1 cellular context compared by ENCODE assay signal in the genomic region with DNA sequence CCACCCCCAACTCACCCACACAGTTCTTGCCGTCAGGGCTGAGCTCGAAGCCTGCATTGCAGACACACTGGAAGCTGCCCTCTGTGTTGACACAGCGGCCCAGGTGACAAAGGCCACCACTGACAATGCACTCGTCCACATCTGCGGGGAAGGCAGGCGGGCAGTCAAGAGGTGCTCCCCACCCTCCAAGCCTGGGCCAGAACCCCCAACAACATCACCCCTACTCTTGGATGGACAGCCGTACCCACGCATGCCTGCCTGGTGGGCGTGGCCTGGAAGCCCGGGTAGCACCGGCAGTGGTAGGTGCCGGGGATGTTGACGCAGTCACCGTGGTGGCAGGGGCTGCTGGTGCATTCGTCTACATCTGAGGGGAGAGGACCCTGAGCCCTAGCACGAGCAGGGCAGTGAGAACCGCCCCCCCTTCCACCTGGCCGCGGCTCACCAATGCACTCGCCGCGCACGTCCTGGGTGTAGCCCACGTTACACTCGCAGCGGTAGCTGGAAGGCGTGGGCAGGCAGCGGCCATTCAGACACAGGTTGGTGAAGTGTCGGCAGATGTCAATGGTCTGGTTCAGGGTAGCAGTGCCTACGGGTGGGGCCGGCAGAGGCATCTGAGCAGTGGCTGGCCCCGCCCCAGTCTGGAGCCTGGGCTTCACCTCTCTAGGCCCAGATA.
TF ChIP-seq lines count a peak whose summit lies in the region.

No MANE protein-coding gene starts in this region.

TF ChIP-seq in HepG2, 621 proteins besides CTCF, POLR2A, EP300 and RAD21 (continued from another document and continues in another):
- TF ChIP-seq, protein P1, sequence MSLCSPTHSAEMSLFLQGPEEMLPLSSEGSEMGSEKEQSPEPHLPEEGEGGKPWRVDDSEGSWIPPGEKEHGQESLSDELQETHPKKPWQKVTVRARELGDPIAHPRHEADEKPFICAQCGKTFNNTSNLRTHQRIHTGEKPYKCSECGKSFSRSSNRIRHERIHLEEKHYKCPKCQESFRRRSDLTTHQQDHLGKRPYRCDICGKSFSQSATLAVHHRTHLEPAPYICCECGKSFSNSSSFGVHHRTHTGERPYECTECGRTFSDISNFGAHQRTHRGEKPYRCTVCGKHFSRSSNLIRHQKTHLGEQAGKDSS (CRISPR knock-in tag; IDR thresholded peaks at IDR 0.05; ENCODE audit: borderline replicate concordance, low read depth), result no peak
- TF ChIP-seq ZNF17 (CRISPR knock-in tag; IDR thresholded peaks at IDR 0.05) (no peak), RNF2 (conservative IDR thresholded peaks at IDR 0.05; ENCODE audit: low read depth) (no peak), ZNF674 (CRISPR knock-in tag; IDR thresholded peaks at IDR 0.05; ENCODE audit: low read depth) (no peak), MZF1 (CRISPR knock-in tag; IDR thresholded peaks at IDR 0.05; ENCODE audit: borderline replicate concordance) (no peak), ZBTB8A (CRISPR knock-in tag; IDR thresholded peaks at IDR 0.05; ENCODE audit: borderline replicate concordance, low read depth) (no peak), GTF3A (CRISPR knock-in tag; conservative IDR thresholded peaks at IDR 0.05) (no peak), ZNF788 (CRISPR knock-in tag; IDR thresholded peaks at IDR 0.05; ENCODE audit: borderline replicate concordance) (no peak), POLR2AphosphoS2 (IDR thresholded peaks at IDR 0.05; ENCODE audit: low read depth, low read length) (no peak), HNRNPL (IDR thresholded peaks at IDR 0.05; ENCODE audit: low read depth, low read length) (peak; percentile 72), PHF21A (CRISPR knock-in tag; IDR thresholded peaks at IDR 0.05) (no peak), HNRNPLL (IDR thresholded peaks at IDR 0.05; ENCODE audit: low read depth, low read length, poor library complexity, severe bottlenecking) (no peak), KLF9 (CRISPR knock-in tag; IDR thresholded peaks at IDR 0.05; ENCODE audit: low read depth) (no peak), ZKSCAN1 (IDR thresholded peaks at IDR 0.05; ENCODE audit: low read length) (no peak), ZNF619 (CRISPR knock-in tag; IDR thresholded peaks at IDR 0.05) (0 out of 2 replicates have a peak, but pooled peaks have one; percentile 42), NFYB (CRISPR knock-in tag; IDR thresholded peaks at IDR 0.05) (no peak), KDM5B (CRISPR knock-in tag; IDR thresholded peaks at IDR 0.05; ENCODE audit: borderline replicate concordance) (peak; percentile 41; the same call in 1 of the 2 replicates), FOXA1 (IDR thresholded peaks at IDR 0.05) (no peak), FOXA1 (CRISPR knock-in tag; IDR thresholded peaks at IDR 0.05) (peak; percentile 95), TOPORS (CRISPR knock-in tag; IDR thresholded peaks at IDR 0.05) (no peak), ZFP36L2 (CRISPR knock-in tag; IDR thresholded peaks at IDR 0.05) (no peak), TBX2 (CRISPR knock-in tag; IDR thresholded peaks at IDR 0.05; ENCODE audit: borderline replicate concordance) (peak; percentile 24; the same call in 1 of the 2 replicates), MEIS1 (CRISPR knock-in tag; IDR thresholded peaks at IDR 0.05; ENCODE audit: borderline replicate concordance) (no peak), ARNT (IDR thresholded peaks at IDR 0.05) (no peak), ATF7 (IDR thresholded peaks at IDR 0.05) (no peak), ATF7 (CRISPR knock-in tag; IDR thresholded peaks at IDR 0.05) (no peak), PAWR (CRISPR knock-in tag; IDR thresholded peaks at IDR 0.05; ENCODE audit: borderline replicate concordance) (no peak), SYNCRIP (IDR thresholded peaks at IDR 0.05; ENCODE audit: insufficient read depth, low read depth, low read length) (no peak), CHCHD3 (CRISPR knock-in tag; IDR thresholded peaks at IDR 0.05) (no peak)
- TF ChIP-seq, protein P2, sequence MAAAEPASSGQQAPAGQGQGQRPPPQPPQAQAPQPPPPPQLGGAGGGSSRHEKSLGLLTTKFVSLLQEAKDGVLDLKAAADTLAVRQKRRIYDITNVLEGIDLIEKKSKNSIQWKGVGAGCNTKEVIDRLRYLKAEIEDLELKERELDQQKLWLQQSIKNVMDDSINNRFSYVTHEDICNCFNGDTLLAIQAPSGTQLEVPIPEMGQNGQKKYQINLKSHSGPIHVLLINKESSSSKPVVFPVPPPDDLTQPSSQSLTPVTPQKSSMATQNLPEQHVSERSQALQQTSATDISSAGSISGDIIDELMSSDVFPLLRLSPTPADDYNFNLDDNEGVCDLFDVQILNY (CRISPR knock-in tag; conservative IDR thresholded peaks at IDR 0.05), result no peak
- TF ChIP-seq, protein P3, sequence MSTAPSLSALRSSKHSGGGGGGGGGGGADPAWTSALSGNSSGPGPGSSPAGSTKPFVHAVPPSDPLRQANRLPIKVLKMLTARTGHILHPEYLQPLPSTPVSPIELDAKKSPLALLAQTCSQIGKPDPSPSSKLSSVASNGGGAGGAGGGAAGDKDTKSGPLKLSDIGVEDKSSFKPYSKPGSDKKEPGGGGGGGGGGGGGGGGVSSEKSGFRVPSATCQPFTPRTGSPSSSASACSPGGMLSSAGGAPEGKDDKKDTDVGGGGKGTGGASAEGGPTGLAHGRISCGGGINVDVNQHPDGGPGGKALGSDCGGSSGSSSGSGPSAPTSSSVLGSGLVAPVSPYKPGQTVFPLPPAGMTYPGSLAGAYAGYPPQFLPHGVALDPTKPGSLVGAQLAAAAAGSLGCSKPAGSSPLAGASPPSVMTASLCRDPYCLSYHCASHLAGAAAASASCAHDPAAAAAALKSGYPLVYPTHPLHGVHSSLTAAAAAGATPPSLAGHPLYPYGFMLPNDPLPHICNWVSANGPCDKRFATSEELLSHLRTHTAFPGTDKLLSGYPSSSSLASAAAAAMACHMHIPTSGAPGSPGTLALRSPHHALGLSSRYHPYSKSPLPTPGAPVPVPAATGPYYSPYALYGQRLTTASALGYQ (CRISPR knock-in tag; IDR thresholded peaks at IDR 0.05), result no peak
- TF ChIP-seq, protein P4, sequence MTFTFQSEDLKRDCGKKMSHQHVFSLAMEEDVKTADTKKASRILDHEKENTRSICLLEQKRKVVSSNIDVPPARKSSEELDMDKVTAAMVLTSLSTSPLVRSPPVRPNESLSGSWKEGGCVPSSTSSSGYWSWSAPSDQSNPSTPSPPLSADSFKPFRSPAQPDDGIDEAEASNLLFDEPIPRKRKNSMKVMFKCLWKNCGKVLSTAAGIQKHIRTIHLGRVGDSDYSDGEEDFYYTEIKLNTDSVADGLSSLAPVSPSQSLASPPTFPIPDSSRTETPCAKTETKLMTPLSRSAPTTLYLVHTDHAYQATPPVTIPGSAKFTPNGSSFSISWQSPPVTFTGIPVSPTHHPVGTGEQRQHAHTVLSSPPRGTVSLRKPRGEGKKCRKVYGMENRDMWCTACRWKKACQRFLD (CRISPR knock-in tag; IDR thresholded peaks at IDR 0.05; ENCODE audit: borderline replicate concordance), result no peak
- TF ChIP-seq, protein P5, sequence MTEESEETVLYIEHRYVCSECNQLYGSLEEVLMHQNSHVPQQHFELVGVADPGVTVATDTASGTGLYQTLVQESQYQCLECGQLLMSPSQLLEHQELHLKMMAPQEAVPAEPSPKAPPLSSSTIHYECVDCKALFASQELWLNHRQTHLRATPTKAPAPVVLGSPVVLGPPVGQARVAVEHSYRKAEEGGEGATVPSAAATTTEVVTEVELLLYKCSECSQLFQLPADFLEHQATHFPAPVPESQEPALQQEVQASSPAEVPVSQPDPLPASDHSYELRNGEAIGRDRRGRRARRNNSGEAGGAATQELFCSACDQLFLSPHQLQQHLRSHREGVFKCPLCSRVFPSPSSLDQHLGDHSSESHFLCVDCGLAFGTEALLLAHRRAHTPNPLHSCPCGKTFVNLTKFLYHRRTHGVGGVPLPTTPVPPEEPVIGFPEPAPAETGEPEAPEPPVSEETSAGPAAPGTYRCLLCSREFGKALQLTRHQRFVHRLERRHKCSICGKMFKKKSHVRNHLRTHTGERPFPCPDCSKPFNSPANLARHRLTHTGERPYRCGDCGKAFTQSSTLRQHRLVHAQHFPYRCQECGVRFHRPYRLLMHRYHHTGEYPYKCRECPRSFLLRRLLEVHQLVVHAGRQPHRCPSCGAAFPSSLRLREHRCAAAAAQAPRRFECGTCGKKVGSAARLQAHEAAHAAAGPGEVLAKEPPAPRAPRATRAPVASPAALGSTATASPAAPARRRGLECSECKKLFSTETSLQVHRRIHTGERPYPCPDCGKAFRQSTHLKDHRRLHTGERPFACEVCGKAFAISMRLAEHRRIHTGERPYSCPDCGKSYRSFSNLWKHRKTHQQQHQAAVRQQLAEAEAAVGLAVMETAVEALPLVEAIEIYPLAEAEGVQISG (CRISPR knock-in tag; IDR thresholded peaks at IDR 0.05), result no peak
- TF ChIP-seq, protein P6, sequence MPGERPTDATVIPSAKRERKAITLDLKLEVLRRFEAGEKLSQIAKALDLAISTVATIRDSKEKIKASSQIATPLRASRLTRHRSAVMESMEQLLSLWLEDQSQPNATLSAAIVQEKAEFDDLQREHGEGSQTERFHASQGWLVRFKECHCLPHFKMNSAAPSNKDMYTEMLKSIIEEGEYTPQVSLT (CRISPR knock-in tag; IDR thresholded peaks at IDR 0.05; ENCODE audit: borderline replicate concordance, low read depth), result no peak
- TF ChIP-seq, protein P7, sequence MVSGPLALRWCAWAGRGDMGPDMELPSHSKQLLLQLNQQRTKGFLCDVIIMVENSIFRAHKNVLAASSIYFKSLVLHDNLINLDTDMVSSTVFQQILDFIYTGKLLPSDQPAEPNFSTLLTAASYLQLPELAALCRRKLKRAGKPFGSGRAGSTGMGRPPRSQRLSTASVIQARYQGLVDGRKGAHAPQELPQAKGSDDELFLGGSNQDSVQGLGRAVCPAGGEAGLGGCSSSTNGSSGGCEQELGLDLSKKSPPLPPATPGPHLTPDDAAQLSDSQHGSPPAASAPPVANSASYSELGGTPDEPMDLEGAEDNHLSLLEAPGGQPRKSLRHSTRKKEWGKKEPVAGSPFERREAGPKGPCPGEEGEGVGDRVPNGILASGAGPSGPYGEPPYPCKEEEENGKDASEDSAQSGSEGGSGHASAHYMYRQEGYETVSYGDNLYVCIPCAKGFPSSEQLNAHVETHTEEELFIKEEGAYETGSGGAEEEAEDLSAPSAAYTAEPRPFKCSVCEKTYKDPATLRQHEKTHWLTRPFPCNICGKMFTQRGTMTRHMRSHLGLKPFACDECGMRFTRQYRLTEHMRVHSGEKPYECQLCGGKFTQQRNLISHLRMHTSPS (CRISPR knock-in tag; IDR thresholded peaks at IDR 0.05; ENCODE audit: low read depth), result no peak; the same call in 1 of the 2 replicates
- TF ChIP-seq, protein P8, sequence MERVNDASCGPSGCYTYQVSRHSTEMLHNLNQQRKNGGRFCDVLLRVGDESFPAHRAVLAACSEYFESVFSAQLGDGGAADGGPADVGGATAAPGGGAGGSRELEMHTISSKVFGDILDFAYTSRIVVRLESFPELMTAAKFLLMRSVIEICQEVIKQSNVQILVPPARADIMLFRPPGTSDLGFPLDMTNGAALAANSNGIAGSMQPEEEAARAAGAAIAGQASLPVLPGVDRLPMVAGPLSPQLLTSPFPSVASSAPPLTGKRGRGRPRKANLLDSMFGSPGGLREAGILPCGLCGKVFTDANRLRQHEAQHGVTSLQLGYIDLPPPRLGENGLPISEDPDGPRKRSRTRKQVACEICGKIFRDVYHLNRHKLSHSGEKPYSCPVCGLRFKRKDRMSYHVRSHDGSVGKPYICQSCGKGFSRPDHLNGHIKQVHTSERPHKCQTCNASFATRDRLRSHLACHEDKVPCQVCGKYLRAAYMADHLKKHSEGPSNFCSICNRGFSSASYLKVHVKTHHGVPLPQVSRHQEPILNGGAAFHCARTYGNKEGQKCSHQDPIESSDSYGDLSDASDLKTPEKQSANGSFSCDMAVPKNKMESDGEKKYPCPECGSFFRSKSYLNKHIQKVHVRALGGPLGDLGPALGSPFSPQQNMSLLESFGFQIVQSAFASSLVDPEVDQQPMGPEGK (CRISPR knock-in tag; IDR thresholded peaks at IDR 0.05), result peak; percentile 75
- TF ChIP-seq, protein P9, sequence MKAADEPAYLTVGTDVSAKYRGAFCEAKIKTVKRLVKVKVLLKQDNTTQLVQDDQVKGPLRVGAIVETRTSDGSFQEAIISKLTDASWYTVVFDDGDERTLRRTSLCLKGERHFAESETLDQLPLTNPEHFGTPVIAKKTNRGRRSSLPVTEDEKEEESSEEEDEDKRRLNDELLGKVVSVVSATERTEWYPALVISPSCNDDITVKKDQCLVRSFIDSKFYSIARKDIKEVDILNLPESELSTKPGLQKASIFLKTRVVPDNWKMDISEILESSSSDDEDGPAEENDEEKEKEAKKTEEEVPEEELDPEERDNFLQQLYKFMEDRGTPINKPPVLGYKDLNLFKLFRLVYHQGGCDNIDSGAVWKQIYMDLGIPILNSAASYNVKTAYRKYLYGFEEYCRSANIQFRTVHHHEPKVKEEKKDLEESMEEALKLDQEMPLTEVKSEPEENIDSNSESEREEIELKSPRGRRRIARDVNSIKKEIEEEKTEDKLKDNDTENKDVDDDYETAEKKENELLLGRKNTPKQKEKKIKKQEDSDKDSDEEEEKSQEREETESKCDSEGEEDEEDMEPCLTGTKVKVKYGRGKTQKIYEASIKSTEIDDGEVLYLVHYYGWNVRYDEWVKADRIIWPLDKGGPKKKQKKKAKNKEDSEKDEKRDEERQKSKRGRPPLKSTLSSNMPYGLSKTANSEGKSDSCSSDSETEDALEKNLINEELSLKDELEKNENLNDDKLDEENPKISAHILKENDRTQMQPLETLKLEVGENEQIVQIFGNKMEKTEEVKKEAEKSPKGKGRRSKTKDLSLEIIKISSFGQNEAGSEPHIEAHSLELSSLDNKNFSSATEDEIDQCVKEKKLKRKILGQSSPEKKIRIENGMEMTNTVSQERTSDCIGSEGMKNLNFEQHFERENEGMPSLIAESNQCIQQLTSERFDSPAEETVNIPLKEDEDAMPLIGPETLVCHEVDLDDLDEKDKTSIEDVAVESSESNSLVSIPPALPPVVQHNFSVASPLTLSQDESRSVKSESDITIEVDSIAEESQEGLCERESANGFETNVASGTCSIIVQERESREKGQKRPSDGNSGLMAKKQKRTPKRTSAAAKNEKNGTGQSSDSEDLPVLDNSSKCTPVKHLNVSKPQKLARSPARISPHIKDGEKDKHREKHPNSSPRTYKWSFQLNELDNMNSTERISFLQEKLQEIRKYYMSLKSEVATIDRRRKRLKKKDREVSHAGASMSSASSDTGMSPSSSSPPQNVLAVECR (CRISPR knock-in tag; IDR thresholded peaks at IDR 0.05; ENCODE audit: borderline replicate concordance), result no peak
